20 cellular contexts compared by ENCODE assay signal in genomic region chr22:45527456-45527855, GRCh38. TPM values are rescaled to one million over a fixed set of nuclear protein-coding genes. Genes with fewer than 3 reads are reported as not detected.
"Had no signal": no experiment of that assay in that cellular context is flagged by ENCODE, and none has a peak within 500 bp of the region (broad histone marks: within the 10 kb centered on the region; RNA-seq: fewer than 3 reads in every experiment).

No MANE protein-coding gene starts in this region.

- H3K36me3 ChIP-seq: brain microvascular endothelial cell, prostate gland had no signal

- H3K9me3 Mint-ChIP-seq: activated naive CD4-positive, alpha-beta T cell treated with anti-CD3 and anti-CD28 coated beads, Interleukin-2, amount 50 U/mL, for 24 hours; naive thymus-derived CD8-positive, alpha-beta T cell had no signal

- H3K4me1 ChIP-seq: prostate gland, right atrium auricular region had no signal

- H3K27me3 ChIP-seq: brain microvascular endothelial cell, foreskin keratinocyte, right atrium auricular region, tibial artery had no signal

- H3K27ac ChIP-seq: brain microvascular endothelial cell, foreskin keratinocyte, right atrium auricular region, tibial artery, WERI-Rb-1 had no signal

- H3K4me3 ChIP-seq: lung, prostate gland, right atrium auricular region, tibial artery had no signal

- H3K27me3 Mint-ChIP-seq: activated naive CD4-positive, alpha-beta T cell treated with anti-CD3 and anti-CD28 coated beads, Interleukin-2, amount 50 U/mL, for 24 hours had no signal

- FAIRE-seq: TTC549 had no signal

- H3K4me1 Mint-ChIP-seq: activated naive CD4-positive, alpha-beta T cell treated with anti-CD3 and anti-CD28 coated beads, Interleukin-2, amount 50 U/mL, for 24 hours had no signal

- H3K4me3 Mint-ChIP-seq: activated CD8-positive, alpha-beta T cell treated with anti-CD3 and anti-CD28 coated beads, Interleukin-2, amount 10 ng/mL, durations not matched to agents 7 days and 5 days; activated naive CD4-positive, alpha-beta T cell treated with anti-CD3 and anti-CD28 coated beads, Interleukin-2, amount 50 U/mL, for 24 hours; naive thymus-derived CD8-positive, alpha-beta T cell had no signal

- H3K27ac Mint-ChIP-seq: activated CD8-positive, alpha-beta T cell treated with anti-CD3 and anti-CD28 coated beads, Interleukin-2, amount 10 ng/mL, durations not matched to agents 7 days and 5 days; activated naive CD4-positive, alpha-beta T cell treated with anti-CD3 and anti-CD28 coated beads, Interleukin-2, amount 50 U/mL, for 24 hours; naive thymus-derived CD8-positive, alpha-beta T cell had no signal

- DNase-seq: activated CD4-positive, alpha-beta T cell treated with anti-CD3 and anti-CD28 coated beads for 1 hour; activated CD4-positive, alpha-beta T cell treated with anti-CD3 and anti-CD28 coated beads, Interleukin-2, amount 50 U/mL, for 1 hour; activated CD8-positive, alpha-beta T cell treated with anti-CD3 and anti-CD28 coated beads, Interleukin-2, amount 10 ng/mL, durations not matched to agents 7 days and 5 days; activated gamma-delta T cell treated with Interleukin-2 at 50 U/mL for 16 hours; activated T-cell treated with anti-CD3 and anti-CD28 coated beads, Interleukin-2, amount 50 U/mL, for 1 hour; aorta; brain microvascular endothelial cell; foreskin keratinocyte; naive thymus-derived CD8-positive, alpha-beta T cell; stimulated activated CD4-positive, alpha-beta T cell treated with anti-CD3 and anti-CD28 coated beads, Interleukin-4, amount 100 ng/mL, for 4 hours; stimulated activated naive CD8-positive, alpha-beta T cell treated with anti-CD3 and anti-CD28 coated beads, Interleukin-15, Interleukin-2, amounts not matched to agents 100 U/mL and 50 U/mL, for 24 hours; substantia nigra; T-helper 1 cell; tibial artery; WERI-Rb-1 had no signal

- H3K36me3 Mint-ChIP-seq: activated naive CD4-positive, alpha-beta T cell treated with anti-CD3 and anti-CD28 coated beads, Interleukin-2, amount 50 U/mL, for 24 hours; naive thymus-derived CD8-positive, alpha-beta T cell had no signal

- H3K9me3 ChIP-seq: prostate gland, right atrium auricular region, tibial artery had no signal

RNA-seq across cellular contexts. Expression of gene FBLN1, which starts 24.8 kb away (rescaled TPM):
- total RNA-seq: activated CD8-positive, alpha-beta T cell treated with anti-CD3 and anti-CD28 coated beads, Interleukin-2, amount 10 ng/mL, durations not matched to agents 7 days and 5 days; naive thymus-derived CD8-positive, alpha-beta T cell had no signal
- polyA plus RNA-seq: naive thymus-derived CD8-positive, alpha-beta T cell had no signal
